12 cellular contexts compared by ENCODE assay signal in genomic region chr2:38747007-38747424, GRCh38. TPM values are rescaled to one million over a fixed set of nuclear protein-coding genes. Genes with fewer than 3 reads are reported as not detected.
DNase-seq lines count a peak whose midpoint lies in the region; ATAC-seq and TF ChIP-seq lines count a peak whose summit lies in the region.
"Had no signal": no experiment of that assay in that cellular context is flagged by ENCODE, and none has a peak within 500 bp of the region (broad histone marks: within the 10 kb centered on the region; RNA-seq: fewer than 3 reads in every experiment).

No MANE protein-coding gene starts in this region.

- H3K27ac ChIP-seq in CD4-positive, CD25-positive, alpha-beta regulatory T cell (ENCODE audit: insufficient read depth, low read length, poor library complexity, severe bottlenecking), result peak overlapping the region; percentile 98
- no peak overlapping the region for H3K27ac ChIP-seq in muscle layer of colon (ENCODE audit: low read depth, low read length)

- no peaks in the 10 kb centered on the region for H3K9me3 ChIP-seq in CD4-positive, CD25-positive, alpha-beta regulatory T cell (ENCODE audit: control insufficient read depth in 2 of 2, low read length in 2 of 2)
- H3K9me3 ChIP-seq in muscle layer of colon (ENCODE audit: low read length), result no peaks in the 10 kb centered on the region

- no peak for ATAC-seq in CD4-positive, CD25-positive, alpha-beta regulatory T cell (ENCODE audit: low read depth in 2 of 2)
- no peak for ATAC-seq in HG03025 (IDR thresholded peaks at IDR 0.05; ENCODE audit: low FRiP score, unreplicated experiment)
- ATAC-seq: right cardiac atrium had no signal

- H3K4me3 ChIP-seq in CD4-positive, CD25-positive, alpha-beta regulatory T cell (ENCODE audit: low read depth, low read length), result peak overlapping the region; percentile 94
- H3K4me3 ChIP-seq in HFF-Myc (replicated peaks; ENCODE audit: low read depth, low read length) (peak overlapping the region; percentile 68; the same call in 1 of the 2 replicates), muscle layer of colon (ENCODE audit: low read depth in 1 of 2, low read length in 2 of 2) (no peak overlapping the region)

- no peaks in the 10 kb centered on the region for H3K27me3 ChIP-seq in CD4-positive, CD25-positive, alpha-beta regulatory T cell (ENCODE audit: control insufficient read depth, insufficient read depth, low read length)
- H3K27me3 ChIP-seq in muscle layer of colon (ENCODE audit: control insufficient read depth in 1 of 2, insufficient read depth in 2 of 2, low read length in 2 of 2), result no peaks in the 10 kb centered on the region

- no peak for TF ChIP-seq CTCF in HFF-Myc (IDR thresholded peaks at IDR 0.05; ENCODE audit: low read depth, low read length, missing control alignments)

- peaks cover 9% of the 10 kb centered on the region for H3K27me3 Mint-ChIP-seq in CD4-positive, CD25-positive, alpha-beta regulatory T cell
- no peaks in the 10 kb centered on the region for H3K27me3 Mint-ChIP-seq in activated naive CD8-positive, alpha-beta T cell

- peaks cover 32 to 83% (median 70%) of the 10 kb centered on the region in 4 donors for H3K4me1 Mint-ChIP-seq in CD4-positive, CD25-positive, alpha-beta regulatory T cell
- H3K4me1 Mint-ChIP-seq in activated naive CD8-positive, alpha-beta T cell (ENCODE audit: low read depth), result peaks cover 67% of the 10 kb centered on the region

- peaks cover 75% of the 10 kb centered on the region for H3K4me1 ChIP-seq in CD4-positive, CD25-positive, alpha-beta regulatory T cell (ENCODE audit: control insufficient read depth, insufficient read depth, low read length, poor library complexity, severe bottlenecking)
- peaks cover 66% of the 10 kb centered on the region for H3K4me1 ChIP-seq in muscle layer of colon (ENCODE audit: insufficient read depth, low read length)

- H3K27ac Mint-ChIP-seq in CD4-positive, CD25-positive, alpha-beta regulatory T cell, result peak overlapping the region; percentile 59 to 99 (median 72)
- H3K27ac Mint-ChIP-seq in activated naive CD8-positive, alpha-beta T cell, result peak overlapping the region; percentile 87

- H3K4me3 Mint-ChIP-seq in CD4-positive, CD25-positive, alpha-beta regulatory T cell, result peak overlapping the region; percentile 81 to 99 (median 99)
- H3K4me3 Mint-ChIP-seq in activated naive CD8-positive, alpha-beta T cell, result peak overlapping the region; percentile 100

- H3K36me3 Mint-ChIP-seq in CD4-positive, CD25-positive, alpha-beta regulatory T cell, result peaks cover 71% of the 10 kb centered on the region
- H3K36me3 Mint-ChIP-seq in activated naive CD8-positive, alpha-beta T cell, result peaks cover 42% of the 10 kb centered on the region

- peak overlapping the region; percentile 1 for H3K9ac ChIP-seq in muscle layer of colon (ENCODE audit: low read length)

- peaks cover 0 to 2% (median 0%) of the 10 kb centered on the region in 7 donors for H3K9me3 Mint-ChIP-seq in CD4-positive, CD25-positive, alpha-beta regulatory T cell
- H3K9me3 Mint-ChIP-seq in activated naive CD8-positive, alpha-beta T cell (ENCODE audit: low read depth), result no peaks in the 10 kb centered on the region

- DNase-seq in CD4-positive, CD25-positive, alpha-beta regulatory T cell, result no peak
- no peak for DNase-seq in HFF-Myc (ENCODE audit: extremely low read depth, low read depth)
- no peak for DNase-seq in foreskin melanocyte
- no peak for DNase-seq in NCI-H774 (lab: John Stamatoyannopoulos, UW)
- no peak for DNase-seq in activated CD8-positive, alpha-beta memory T cell treated with anti-CD3 and anti-CD28 coated beads for 24 hours
- DNase-seq: Kasumi-1, NCI-H345, right cardiac atrium, SIG-M5 had no signal

- H3K36me3 ChIP-seq in CD4-positive, CD25-positive, alpha-beta regulatory T cell (ENCODE audit: control insufficient read depth, insufficient read depth, low read length), result peaks cover 74% of the 10 kb centered on the region
- H3K36me3 ChIP-seq in muscle layer of colon (ENCODE audit: insufficient read depth, low read length), result peaks cover 65% of the 10 kb centered on the region

RNA-seq across cellular contexts. Expression of gene SRSF7, which starts 4.1 kb away (rescaled TPM):
- total RNA-seq in CD4-positive, CD25-positive, alpha-beta regulatory T cell, result 584 TPM
- polyA plus RNA-seq in CD4-positive, CD25-positive, alpha-beta regulatory T cell, result 100 to 1,000 TPM; 186 to 278 (median 203) TPM

RNA-seq across cellular contexts. Expression of gene GEMIN6, which starts 31.0 kb away (rescaled TPM):
- 5.1 TPM for total RNA-seq in CD4-positive, CD25-positive, alpha-beta regulatory T cell
- 10 to 100 TPM; 13.4 to 20.6 (median 15.3) TPM for polyA plus RNA-seq in CD4-positive, CD25-positive, alpha-beta regulatory T cell

Comparison
In these comparisons a context has a peak if more than half of its experiments do, and no peak if none do; other contexts are left out.
1. H3K4me3 ChIP-seq: peak in CD4-positive, CD25-positive, alpha-beta regulatory T cell (single experiment) and HFF-Myc (single experiment); none in muscle layer of colon (0 of 2).